Comparison of ENCODE assay signal across 16 cellular contexts in the genomic region with DNA sequence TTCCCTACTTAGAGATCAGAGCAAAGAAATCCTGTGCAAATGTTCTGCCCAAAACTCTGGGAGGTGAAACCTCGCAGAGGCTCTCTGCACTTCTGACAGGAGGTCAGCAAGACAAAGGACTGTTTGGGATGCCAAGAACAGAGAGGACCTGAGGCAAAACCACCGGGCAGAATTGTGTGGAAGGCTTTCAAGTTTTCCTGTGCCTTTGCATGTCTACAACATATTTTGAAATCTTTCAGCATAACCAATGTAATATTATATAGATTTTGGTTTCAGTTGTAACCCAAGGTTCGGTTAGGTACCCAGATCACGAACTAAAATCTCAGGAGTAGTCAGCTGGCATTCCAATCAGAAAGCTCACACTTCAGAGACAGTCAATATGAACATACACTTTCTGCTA.
A peak's percentile ranks its signal among the peaks of the same experiment; 100 is the strongest.
DNase-seq lines count a peak whose midpoint lies in the region; ATAC-seq, FAIRE-seq and TF ChIP-seq lines count a peak whose summit lies in the region.
"Had no signal": no experiment of that assay in that cellular context is flagged by ENCODE, and none has a peak within 500 bp of the region (broad histone marks: within the 10 kb centered on the region; RNA-seq: fewer than 3 reads in every experiment).

No MANE protein-coding gene starts in this region.

- H3K36me3 Mint-ChIP-seq in MCF 10A (ENCODE audit: insufficient read depth, unreplicated experiment): peaks cover 4% of the 10 kb centered on the region
- H3K36me3 Mint-ChIP-seq in astrocyte (ENCODE audit: low read depth, unreplicated experiment): no peaks in the 10 kb centered on the region
- no peaks in the 10 kb centered on the region for H3K36me3 Mint-ChIP-seq in chondrocyte (ENCODE audit: low read depth)
- H3K36me3 Mint-ChIP-seq: CD4-positive, CD25-positive, alpha-beta regulatory T cell had no signal

- H3K27ac Mint-ChIP-seq in MCF 10A (ENCODE audit: low read depth, unreplicated experiment) (peak overlapping the region; percentile 95), astrocyte (ENCODE audit: unreplicated experiment) (peak overlapping the region; percentile 77), chondrocyte (ENCODE audit: unreplicated experiment) (no peak overlapping the region)
- H3K27ac Mint-ChIP-seq: B cell; CD4-positive, CD25-positive, alpha-beta regulatory T cell had no signal

- H2AFZ ChIP-seq in astrocyte (ENCODE audit: low read depth, low read length): no peak overlapping the region

- CTCF ChIA-PET in MCF 10A (lab: Yijun Ruan, JAX): interaction anchor here (0.6 to 1.4 kb wide), 5 partner anchors 28 to 159 kb away, joined by 3 to 7 read pairs (median 4); partner anchors contain the start of gene PLEKHA5

- H3K27me3 Mint-ChIP-seq in MCF 10A (ENCODE audit: insufficient read depth, unreplicated experiment): no peaks in the 10 kb centered on the region
- no peaks in the 10 kb centered on the region for H3K27me3 Mint-ChIP-seq in astrocyte (ENCODE audit: low read depth, unreplicated experiment)
- peaks cover 2% of the 10 kb centered on the region for H3K27me3 Mint-ChIP-seq in chondrocyte (ENCODE audit: low read depth)
- H3K27me3 Mint-ChIP-seq: B cell; CD4-positive, CD25-positive, alpha-beta regulatory T cell had no signal

- no peak for FAIRE-seq in astrocyte (lab: Jason Lieb, UNC)

- no peak overlapping the region for H3K9ac ChIP-seq in astrocyte (ENCODE audit: low read length)

- H3K4me1 ChIP-seq in breast epithelium: no peaks in the 10 kb centered on the region
- peaks cover 10% of the 10 kb centered on the region for H3K4me1 ChIP-seq in astrocyte (ENCODE audit: insufficient read depth, low read length)

- no peak for ATAC-seq in GM18505 (IDR thresholded peaks at IDR 0.05; ENCODE audit: unreplicated experiment)

- no peak for TF ChIP-seq CTCF in MCF 10A (IDR thresholded peaks at IDR 0.05; ENCODE audit: unreplicated experiment)
- no peak for TF ChIP-seq CTCF in breast epithelium (IDR thresholded peaks at IDR 0.05)
- no peak for TF ChIP-seq CTCF in astrocyte (IDR thresholded peaks at IDR 0.05; ENCODE audit: insufficient read depth, low read depth, low read length)
- TF ChIP-seq CTCF in fibroblast of the aortic adventitia (IDR thresholded peaks at IDR 0.05; ENCODE audit: insufficient read depth, low read length): no peak
- TF ChIP-seq CTCF in chondrocyte (IDR thresholded peaks at IDR 0.05): no peak

- TF ChIP-seq POLR2A in breast epithelium (IDR thresholded peaks at IDR 0.05) (no peak), GM18505 (IDR thresholded peaks at IDR 0.05; ENCODE audit: borderline replicate concordance, extremely low read depth, insufficient read depth, insufficient read length) (no peak)

- POLR2A ChIA-PET in MCF 10A (lab: Yijun Ruan, JAX): interaction anchor here (0.7 to 2.9 kb wide), 10 partner anchors 11 to 1871 kb away, joined by 3 to 20 read pairs (median 4); partner anchors contain the start of gene PLEKHA5

- no peaks in the 10 kb centered on the region for H3K79me2 ChIP-seq in astrocyte (ENCODE audit: insufficient read depth, low read length)

- H3K9me3 ChIP-seq in breast epithelium (peaks cover 0 to 7% of the 10 kb centered on the region in 2 donors), astrocyte (ENCODE audit: insufficient read depth, low read depth, low read length) (peaks cover 9% of the 10 kb centered on the region)

- H3K4me3 ChIP-seq in breast epithelium (no peak overlapping the region), astrocyte (ENCODE audit: insufficient read depth, low read depth, low read length) (no peak overlapping the region), fibroblast of the aortic adventitia (ENCODE audit: low read depth, low read length) (no peak overlapping the region)

- no peaks in the 10 kb centered on the region for H4K20me1 ChIP-seq in astrocyte (ENCODE audit: insufficient read depth, low read length)

- intact Hi-C loops in MCF 10A (cut with micrococcal nuclease): loop anchor here (5.0 kb wide), 1 partner anchor 67 kb away; no protein-coding TSS in a partner anchor
- intact Hi-C loops in breast epithelium (cut with DNase I; ENCODE audit: low total_unique reads): no loop called here

- DNase-seq in MCF 10A (ENCODE audit: unreplicated experiment) (peak; percentile 51), breast epithelium (ENCODE audit: low spot score in 2 of 2) (no peak), astrocyte (ENCODE audit: low read depth) (no peak), fibroblast of the aortic adventitia (ENCODE audit: low read depth) (peak; percentile 19), chondrocyte (ENCODE audit: low spot score) (no peak), NCI-H510A treated with DMSO at 0.1 percent for 48 hours (lab: John Stamatoyannopoulos, UW) (no peak), NCI-H510A (lab: John Stamatoyannopoulos, UW) (no peak)
- DNase-seq: Caco-2; CD4-positive, CD25-positive, alpha-beta regulatory T cell; NCI-H1436 treated with DMSO at 0.1 percent for 48 hours; NCI-H2081 treated with DMSO at 0.1 percent for 48 hours; NCI-H69; RPMI8226 had no signal

- H3K36me3 ChIP-seq in breast epithelium (no peaks in the 10 kb centered on the region), astrocyte (ENCODE audit: insufficient read depth, low read length) (no peaks in the 10 kb centered on the region)

- H3K4me1 Mint-ChIP-seq in MCF 10A (ENCODE audit: insufficient read depth, unreplicated experiment) (peaks cover 25% of the 10 kb centered on the region), astrocyte (ENCODE audit: low read depth, unreplicated experiment) (peaks cover 12% of the 10 kb centered on the region), chondrocyte (ENCODE audit: low read depth) (peaks cover 23% of the 10 kb centered on the region)
- H3K4me1 Mint-ChIP-seq: B cell; CD4-positive, CD25-positive, alpha-beta regulatory T cell had no signal

- H3K27me3 ChIP-seq in breast epithelium: no peaks in the 10 kb centered on the region
- no peaks in the 10 kb centered on the region for H3K27me3 ChIP-seq in astrocyte (ENCODE audit: insufficient read depth, low read length)

- no peak overlapping the region for H3K4me2 ChIP-seq in astrocyte (ENCODE audit: low read length)

- H3K4me3 Mint-ChIP-seq in MCF 10A (ENCODE audit: unreplicated experiment): peak overlapping the region; percentile 52
- H3K4me3 Mint-ChIP-seq in astrocyte (ENCODE audit: unreplicated experiment): no peak overlapping the region
- H3K4me3 Mint-ChIP-seq in chondrocyte (ENCODE audit: unreplicated experiment): no peak overlapping the region
- H3K4me3 Mint-ChIP-seq: B cell; CD4-positive, CD25-positive, alpha-beta regulatory T cell had no signal

- H3K27ac ChIP-seq in breast epithelium (no peak overlapping the region), astrocyte (ENCODE audit: low read depth, low read length) (peak overlapping the region; percentile 41)
- H3K27ac ChIP-seq: 22Rv1 had no signal

- BruUV-seq in MCF 10A (replicated peaks; lab: Mats Ljungman, UMichigan): no TSS peak

- H3K9me3 Mint-ChIP-seq in MCF 10A (ENCODE audit: unreplicated experiment) (no peaks in the 10 kb centered on the region), astrocyte (ENCODE audit: unreplicated experiment) (peaks cover 14% of the 10 kb centered on the region), chondrocyte (ENCODE audit: low read depth) (peaks cover 9% of the 10 kb centered on the region)

Comparison
In these comparisons a context has a peak if more than half of its experiments do, and no peak if none do; other contexts are left out.
1. DNase-seq: peak in MCF 10A (single experiment) and fibroblast of the aortic adventitia (single experiment); none in breast epithelium (0 of 2), astrocyte (single experiment), chondrocyte (single experiment), NCI-H510A treated with DMSO at 0.1 percent for 48 hours (single experiment) and NCI-H510A (single experiment).